Comparison of ENCODE assay signal across 9 cellular contexts in the genomic region with DNA sequence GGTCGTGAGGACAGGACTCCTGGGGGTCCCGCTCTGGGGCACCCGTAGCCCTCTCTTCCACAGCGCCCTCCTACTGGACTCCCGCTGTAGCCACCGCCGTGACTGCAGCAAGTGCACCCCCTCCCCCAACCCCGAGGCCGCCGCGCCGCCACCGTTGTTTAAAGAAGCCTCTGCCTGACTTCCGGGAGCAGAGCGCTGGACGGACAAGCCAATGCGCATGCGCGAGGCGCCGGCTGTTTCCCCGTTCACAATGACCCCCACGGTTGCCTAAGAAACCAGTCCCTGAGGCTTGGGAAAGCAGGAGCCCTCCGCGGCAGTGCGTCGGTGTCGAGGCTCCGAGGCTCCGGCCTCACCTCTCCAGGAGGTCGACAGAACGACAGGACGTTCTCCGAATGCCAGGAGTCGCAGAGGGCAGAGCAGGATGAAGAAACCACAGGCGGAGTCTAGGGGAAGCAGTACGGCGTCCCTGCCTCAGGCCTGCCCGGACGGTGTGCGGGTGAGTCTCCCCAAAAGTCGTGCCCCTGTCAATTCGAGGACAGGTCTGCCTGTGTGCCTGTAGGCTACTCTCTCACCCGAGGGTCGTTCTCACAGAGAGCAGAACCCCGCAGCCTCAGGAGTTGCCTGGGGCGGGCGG.
A peak's percentile ranks its signal among the peaks of the same experiment; 100 is the strongest.
DNase-seq lines count a peak whose midpoint lies in the region; ATAC-seq, FAIRE-seq and TF ChIP-seq lines count a peak whose summit lies in the region.
"Had no signal": no experiment of that assay in that cellular context is flagged by ENCODE, and none has a peak within 500 bp of the region (broad histone marks: within the 10 kb centered on the region; RNA-seq: fewer than 3 reads in every experiment).

No MANE protein-coding gene starts in this region.

- H3K4me3 ChIP-seq in fibroblast of mammary gland (ENCODE audit: control insufficient read depth, low read depth, low read length): peak overlapping the region; percentile 38

- no peak for FAIRE-seq in urothelium cell line (lab: Jason Lieb, UNC)
- FAIRE-seq: H1 had no signal

- DNase-seq in ELF-1 (ENCODE audit: low read depth, low spot score) (peak; percentile 86), fibroblast of mammary gland (ENCODE audit: low read depth) (peak; percentile 67), retina (peak; percentile 72), urothelium cell line (ENCODE audit: low spot score) (peak; percentile 18)
- peak; percentile 30 to 38 for DNase-seq in activated CD4-positive, alpha-beta T cell treated with anti-CD3 and anti-CD28 coated beads, Interleukin-2, amount 50 U/mL, for 48 hours

- ATAC-seq in GM19324 (IDR thresholded peaks at IDR 0.05; ENCODE audit: low FRiP score, unreplicated experiment) (no peak), HG02623 (IDR thresholded peaks at IDR 0.05; ENCODE audit: unreplicated experiment) (no peak), HG03354 (IDR thresholded peaks at IDR 0.05; ENCODE audit: poor library complexity, severe bottlenecking, unreplicated experiment) (no peak)

- TF ChIP-seq CTCF in fibroblast of mammary gland (conservative IDR thresholded peaks at IDR 0.05; ENCODE audit: control insufficient read depth, insufficient read depth, low read depth, low read length): no peak

Comparison
In these comparisons a context has a peak if more than half of its experiments do, and no peak if none do; other contexts are left out.
1. DNase-seq: peak in every context shown above with its lines; median percentile 86 in ELF-1; 72 in retina; 67 in fibroblast of mammary gland; 34 in activated CD4-positive, alpha-beta T cell treated with anti-CD3 and anti-CD28 coated beads, Interleukin-2, amount 50 U/mL, for 48 hours; 18 in urothelium cell line.